1 cellular context compared by ENCODE assay signal in the genomic region with DNA sequence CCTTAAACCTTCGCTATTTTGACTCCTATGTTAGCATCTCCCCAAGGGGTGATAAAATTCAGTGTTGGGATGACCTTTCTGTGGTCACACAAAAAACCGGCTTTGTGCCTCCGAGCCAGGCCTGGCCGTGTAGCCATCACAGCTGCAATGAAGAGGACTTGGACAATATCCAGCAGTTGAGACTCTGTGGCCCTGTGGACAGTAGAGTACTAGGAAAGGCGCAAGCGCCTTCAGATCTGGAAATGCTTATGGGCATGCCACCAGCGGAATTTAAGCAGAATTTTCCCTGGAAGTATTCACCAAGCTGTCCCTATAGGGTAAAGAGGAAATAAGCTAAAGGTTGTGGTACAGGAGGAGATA.
TF ChIP-seq lines count a peak whose summit lies in the region.

No MANE protein-coding gene starts in this region.

TF ChIP-seq in GM23338, 12 proteins besides CTCF, POLR2A, EP300 and RAD21 (continued from another document):
- TF ChIP-seq, protein P1, sequence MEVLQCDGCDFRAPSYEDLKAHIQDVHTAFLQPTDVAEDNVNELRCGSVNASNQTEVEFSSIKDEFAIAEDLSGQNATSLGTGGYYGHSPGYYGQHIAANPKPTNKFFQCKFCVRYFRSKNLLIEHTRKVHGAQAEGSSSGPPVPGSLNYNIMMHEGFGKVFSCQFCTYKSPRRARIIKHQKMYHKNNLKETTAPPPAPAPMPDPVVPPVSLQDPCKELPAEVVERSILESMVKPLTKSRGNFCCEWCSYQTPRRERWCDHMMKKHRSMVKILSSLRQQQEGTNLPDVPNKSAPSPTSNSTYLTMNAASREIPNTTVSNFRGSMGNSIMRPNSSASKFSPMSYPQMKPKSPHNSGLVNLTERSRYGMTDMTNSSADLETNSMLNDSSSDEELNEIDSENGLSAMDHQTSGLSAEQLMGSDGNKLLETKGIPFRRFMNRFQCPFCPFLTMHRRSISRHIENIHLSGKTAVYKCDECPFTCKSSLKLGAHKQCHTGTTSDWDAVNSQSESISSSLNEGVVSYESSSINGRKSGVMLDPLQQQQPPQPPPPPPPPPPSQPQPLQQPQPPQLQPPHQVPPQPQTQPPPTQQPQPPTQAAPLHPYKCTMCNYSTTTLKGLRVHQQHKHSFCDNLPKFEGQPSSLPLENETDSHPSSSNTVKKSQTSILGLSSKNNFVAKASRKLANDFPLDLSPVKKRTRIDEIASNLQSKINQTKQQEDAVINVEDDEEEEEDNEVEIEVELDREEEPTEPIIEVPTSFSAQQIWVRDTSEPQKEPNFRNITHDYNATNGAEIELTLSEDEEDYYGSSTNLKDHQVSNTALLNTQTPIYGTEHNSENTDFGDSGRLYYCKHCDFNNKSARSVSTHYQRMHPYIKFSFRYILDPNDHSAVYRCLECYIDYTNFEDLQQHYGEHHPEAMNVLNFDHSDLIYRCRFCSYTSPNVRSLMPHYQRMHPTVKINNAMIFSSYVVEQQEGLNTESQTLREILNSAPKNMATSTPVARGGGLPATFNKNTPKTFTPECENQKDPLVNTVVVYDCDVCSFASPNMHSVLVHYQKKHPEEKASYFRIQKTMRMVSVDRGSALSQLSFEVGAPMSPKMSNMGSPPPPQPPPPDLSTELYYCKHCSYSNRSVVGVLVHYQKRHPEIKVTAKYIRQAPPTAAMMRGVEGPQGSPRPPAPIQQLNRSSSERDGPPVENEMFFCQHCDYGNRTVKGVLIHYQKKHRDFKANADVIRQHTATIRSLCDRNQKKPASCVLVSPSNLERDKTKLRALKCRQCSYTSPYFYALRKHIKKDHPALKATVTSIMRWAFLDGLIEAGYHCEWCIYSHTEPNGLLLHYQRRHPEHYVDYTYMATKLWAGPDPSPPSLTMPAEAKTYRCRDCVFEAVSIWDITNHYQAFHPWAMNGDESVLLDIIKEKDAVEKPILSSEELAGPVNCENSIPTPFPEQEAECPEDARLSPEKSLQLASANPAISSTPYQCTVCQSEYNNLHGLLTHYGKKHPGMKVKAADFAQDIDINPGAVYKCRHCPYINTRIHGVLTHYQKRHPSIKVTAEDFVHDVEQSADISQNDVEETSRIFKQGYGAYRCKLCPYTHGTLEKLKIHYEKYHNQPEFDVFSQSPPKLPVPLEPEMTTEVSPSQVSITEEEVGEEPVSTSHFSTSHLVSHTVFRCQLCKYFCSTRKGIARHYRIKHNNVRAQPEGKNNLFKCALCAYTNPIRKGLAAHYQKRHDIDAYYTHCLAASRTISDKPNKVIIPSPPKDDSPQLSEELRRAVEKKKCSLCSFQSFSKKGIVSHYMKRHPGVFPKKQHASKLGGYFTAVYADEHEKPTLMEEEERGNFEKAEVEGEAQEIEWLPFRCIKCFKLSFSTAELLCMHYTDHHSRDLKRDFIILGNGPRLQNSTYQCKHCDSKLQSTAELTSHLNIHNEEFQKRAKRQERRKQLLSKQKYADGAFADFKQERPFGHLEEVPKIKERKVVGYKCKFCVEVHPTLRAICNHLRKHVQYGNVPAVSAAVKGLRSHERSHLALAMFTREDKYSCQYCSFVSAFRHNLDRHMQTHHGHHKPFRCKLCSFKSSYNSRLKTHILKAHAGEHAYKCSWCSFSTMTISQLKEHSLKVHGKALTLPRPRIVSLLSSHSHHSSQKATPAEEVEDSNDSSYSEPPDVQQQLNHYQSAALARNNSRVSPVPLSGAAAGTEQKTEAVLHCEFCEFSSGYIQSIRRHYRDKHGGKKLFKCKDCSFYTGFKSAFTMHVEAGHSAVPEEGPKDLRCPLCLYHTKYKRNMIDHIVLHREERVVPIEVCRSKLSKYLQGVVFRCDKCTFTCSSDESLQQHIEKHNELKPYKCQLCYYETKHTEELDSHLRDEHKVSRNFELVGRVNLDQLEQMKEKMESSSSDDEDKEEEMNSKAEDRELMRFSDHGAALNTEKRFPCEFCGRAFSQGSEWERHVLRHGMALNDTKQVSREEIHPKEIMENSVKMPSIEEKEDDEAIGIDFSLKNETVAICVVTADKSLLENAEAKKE (CRISPR knock-in tag; IDR thresholded peaks at IDR 0.05) = no peak
- no peak for TF ChIP-seq EZH2 (IDR thresholded peaks at IDR 0.05; ENCODE audit: low read depth, unreplicated experiment)
- TF ChIP-seq, protein P2, sequence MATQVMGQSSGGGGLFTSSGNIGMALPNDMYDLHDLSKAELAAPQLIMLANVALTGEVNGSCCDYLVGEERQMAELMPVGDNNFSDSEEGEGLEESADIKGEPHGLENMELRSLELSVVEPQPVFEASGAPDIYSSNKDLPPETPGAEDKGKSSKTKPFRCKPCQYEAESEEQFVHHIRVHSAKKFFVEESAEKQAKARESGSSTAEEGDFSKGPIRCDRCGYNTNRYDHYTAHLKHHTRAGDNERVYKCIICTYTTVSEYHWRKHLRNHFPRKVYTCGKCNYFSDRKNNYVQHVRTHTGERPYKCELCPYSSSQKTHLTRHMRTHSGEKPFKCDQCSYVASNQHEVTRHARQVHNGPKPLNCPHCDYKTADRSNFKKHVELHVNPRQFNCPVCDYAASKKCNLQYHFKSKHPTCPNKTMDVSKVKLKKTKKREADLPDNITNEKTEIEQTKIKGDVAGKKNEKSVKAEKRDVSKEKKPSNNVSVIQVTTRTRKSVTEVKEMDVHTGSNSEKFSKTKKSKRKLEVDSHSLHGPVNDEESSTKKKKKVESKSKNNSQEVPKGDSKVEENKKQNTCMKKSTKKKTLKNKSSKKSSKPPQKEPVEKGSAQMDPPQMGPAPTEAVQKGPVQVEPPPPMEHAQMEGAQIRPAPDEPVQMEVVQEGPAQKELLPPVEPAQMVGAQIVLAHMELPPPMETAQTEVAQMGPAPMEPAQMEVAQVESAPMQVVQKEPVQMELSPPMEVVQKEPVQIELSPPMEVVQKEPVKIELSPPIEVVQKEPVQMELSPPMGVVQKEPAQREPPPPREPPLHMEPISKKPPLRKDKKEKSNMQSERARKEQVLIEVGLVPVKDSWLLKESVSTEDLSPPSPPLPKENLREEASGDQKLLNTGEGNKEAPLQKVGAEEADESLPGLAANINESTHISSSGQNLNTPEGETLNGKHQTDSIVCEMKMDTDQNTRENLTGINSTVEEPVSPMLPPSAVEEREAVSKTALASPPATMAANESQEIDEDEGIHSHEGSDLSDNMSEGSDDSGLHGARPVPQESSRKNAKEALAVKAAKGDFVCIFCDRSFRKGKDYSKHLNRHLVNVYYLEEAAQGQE (IDR thresholded peaks at IDR 0.05; ENCODE audit: unreplicated experiment) = no peak
